12 cellular contexts compared by ENCODE assay signal in genomic region chr1:53593758-53594380, GRCh38.
DNase-seq lines count a peak whose midpoint lies in the region; ATAC-seq, FAIRE-seq and TF ChIP-seq lines count a peak whose summit lies in the region.
"Had no signal": no experiment of that assay in that cellular context is flagged by ENCODE, and none has a peak within 500 bp of the region (broad histone marks: within the 10 kb centered on the region; RNA-seq: fewer than 3 reads in every experiment).

No MANE protein-coding gene starts in this region.

- H4K20me1 ChIP-seq in K562 (replicated peaks; ENCODE audit: control insufficient read depth, insufficient read depth, low read length), result peaks cover 29% of the 10 kb centered on the region
- H4K20me1 ChIP-seq: BLaER1 treated with 17β-estradiol and CSF1 and Interleukin-3, amounts not matched to agents 10 nM and 100 nM had no signal

- in situ Hi-C loops in K562 (cut with MboI), result no loop called here

- no peaks in the 10 kb centered on the region for H3K4me1 Mint-ChIP-seq in activated naive CD8-positive, alpha-beta T cell treated with anti-CD3 and anti-CD28 coated beads for 36 hours
- no peaks in the 10 kb centered on the region for H3K4me1 Mint-ChIP-seq in activated naive CD8-positive, alpha-beta T cell treated with anti-CD3 and anti-CD28 coated beads, Interleukin-2, amount 50 U/mL, for 24 hours
- H3K4me1 Mint-ChIP-seq: memory B cell had no signal

- H3K27ac ChIP-seq in K562 (ENCODE audit: extremely low read depth, low read depth, low read length) (no peak overlapping the region), upper lobe of left lung (no peak overlapping the region)
- H3K27ac ChIP-seq: BLaER1 treated with 17β-estradiol and CSF1 and Interleukin-3, amounts not matched to agents 10 nM and 100 nM had no signal

- no peak overlapping the region for H3K4me3 ChIP-seq in K562
- H3K4me3 ChIP-seq in kidney epithelial cell (ENCODE audit: low read depth, low read length), result no peak overlapping the region
- no peak overlapping the region for H3K4me3 ChIP-seq in upper lobe of left lung
- H3K4me3 ChIP-seq: BLaER1 treated with 17β-estradiol and CSF1 and Interleukin-3, amounts not matched to agents 10 nM and 100 nM had no signal

- no peak overlapping the region for H2AFZ ChIP-seq in K562 (ENCODE audit: low read depth, low read length)

- intact Hi-C loops in K562 (cut with micrococcal nuclease), result loop anchor here (1.0 kb wide), 1 partner anchor 109 kb away; no protein-coding TSS in a partner anchor

- 2% methylated on average over 27 of the region's 27 CpGs for WGBS in K562 (ENCODE audit: insufficient coverage, low coverage, missing lambda C conversion rate)
- 61 to 91% methylated on average over 6 to 25 of the region's 27 CpGs for WGBS in upper lobe of left lung, 2 donors

- CTCF ChIA-PET in K562 (lab: Yijun Ruan, JAX; ENCODE audit: low intra/inter-chr PET ratio), result interaction anchor here (1.8 kb wide), 1 partner anchor 108 kb away, joined by 9 read pairs; no protein-coding TSS in a partner anchor

- POLR2A ChIA-PET in K562 (lab: Yijun Ruan, JAX), result interaction anchor here (2.1 kb wide), 1 partner anchor 11 kb away, joined by 5 read pairs; no protein-coding TSS in a partner anchor

- peaks cover 0 to 11% of the 10 kb centered on the region in 2 experiments; a peak in 2 of 5 replicates for H3K4me1 ChIP-seq in K562 (replicated peaks in 1 of 2; ENCODE audit: control insufficient read depth in 2 of 2, insufficient read depth in 2 of 2, low read length in 2 of 2)
- H3K4me1 ChIP-seq in upper lobe of left lung, result peaks cover 0 to 17% (median 5%) of the 10 kb centered on the region in 4 donors
- H3K4me1 ChIP-seq: BLaER1 treated with 17β-estradiol and CSF1 and Interleukin-3, amounts not matched to agents 10 nM and 100 nM had no signal

- H3K9me3 ChIP-seq in K562 (replicated peaks; ENCODE audit: control insufficient read depth, insufficient read depth, low read depth, low read length), result no peaks in the 10 kb centered on the region
- no peaks in the 10 kb centered on the region for H3K9me3 ChIP-seq in upper lobe of left lung
- H3K9me3 ChIP-seq: BLaER1 treated with 17β-estradiol and CSF1 and Interleukin-3, amounts not matched to agents 10 nM and 100 nM had no signal

- TF ChIP-seq RAD21 in K562 (CRISPR knock-in tag; conservative IDR thresholded peaks at IDR 0.05 in 1 of 2, IDR thresholded peaks at IDR 0.05 in 1 of 2), result peak; percentile 52 to 81; a peak in 3 of 4 replicates

- TF ChIP-seq EP300 in K562 (IDR thresholded peaks at IDR 0.05; ENCODE audit: low read length) (no peak), upper lobe of left lung (IDR thresholded peaks at IDR 0.05) (no peak)

- no peak overlapping the region; the same call in 1 of the 2 replicates for H3K4me2 ChIP-seq in K562 (ENCODE audit: insufficient read depth, low read length)
- H3K4me2 ChIP-seq: BLaER1 treated with 17β-estradiol and CSF1 and Interleukin-3, amounts not matched to agents 10 nM and 100 nM had no signal

- no peaks in the 10 kb centered on the region for H3K79me2 ChIP-seq in K562 (ENCODE audit: control insufficient read depth, insufficient read depth, low read length)

- TF ChIP-seq POLR2A in K562 (conservative IDR thresholded peaks at IDR 0.05) (no peak), upper lobe of left lung (IDR thresholded peaks at IDR 0.05) (no peak)

- H3K27ac Mint-ChIP-seq in activated naive CD8-positive, alpha-beta T cell treated with anti-CD3 and anti-CD28 coated beads for 36 hours, result no peak overlapping the region
- H3K27ac Mint-ChIP-seq in activated naive CD8-positive, alpha-beta T cell treated with anti-CD3 and anti-CD28 coated beads, Interleukin-2, amount 50 U/mL, for 24 hours, result no peak overlapping the region
- H3K27ac Mint-ChIP-seq: memory B cell had no signal

- H3K36me3 Mint-ChIP-seq in activated naive CD8-positive, alpha-beta T cell treated with anti-CD3 and anti-CD28 coated beads for 36 hours, result no peaks in the 10 kb centered on the region
- H3K36me3 Mint-ChIP-seq in activated naive CD8-positive, alpha-beta T cell treated with anti-CD3 and anti-CD28 coated beads, Interleukin-2, amount 50 U/mL, for 24 hours (ENCODE audit: low read depth), result no peaks in the 10 kb centered on the region
- H3K36me3 Mint-ChIP-seq: memory B cell had no signal

- FAIRE-seq in K562 (lab: Jason Lieb, UNC), result peak; percentile 58

- no peak for ATAC-seq in activated naive CD8-positive, alpha-beta T cell treated with anti-CD3 and anti-CD28 coated beads, Interleukin-2, amount 50 U/mL, for 24 hours
- ATAC-seq in K562 (peak; percentile 94), upper lobe of left lung (ENCODE audit: low FRiP score in 2 of 2) (peak in 1 of 2 donors; percentile 75), GM19455 (IDR thresholded peaks at IDR 0.05; ENCODE audit: unreplicated experiment) (no peak)

- peak; percentile 10 for DNase-seq in activated naive CD8-positive, alpha-beta T cell treated with anti-CD3 and anti-CD28 coated beads for 36 hours
- no peak for DNase-seq in activated naive CD8-positive, alpha-beta T cell treated with anti-CD3 and anti-CD28 coated beads, Interleukin-2, amount 50 U/mL, for 24 hours
- DNase-seq in K562 (ENCODE audit: extremely low read depth in 1 of 4, low spot score in 3 of 4) (peak; percentile 62 to 77 (median 72)), kidney epithelial cell (ENCODE audit: low read depth) (no peak), upper lobe of left lung (peak; percentile 70 to 86), SIG-M5 treated with dmso at 0.1 percent for 504 hours (lab: John Stamatoyannopoulos, UW; ENCODE audit: unreplicated experiment) (no peak), superior temporal gyrus (ENCODE audit: extremely low spot score) (no peak)
- DNase-seq: NCI-H2029 treated with DMSO at 0.1 percent for 48 hours; stimulated activated CD4-positive, alpha-beta T cell treated with anti-CD3 and anti-CD28 coated beads, Interleukin-2, amount 100 ng/mL, for 48 hours had no signal

- H3K9me1 ChIP-seq in K562 (ENCODE audit: control insufficient read depth, insufficient read depth, low read length), result no peaks in the 10 kb centered on the region

- H3K27me3 ChIP-seq in K562 (ENCODE audit: control insufficient read depth in 2 of 2, insufficient read depth in 2 of 2, low read length in 2 of 2) (peaks cover 35 to 71% of the 10 kb centered on the region in 2 experiments), kidney epithelial cell (ENCODE audit: control insufficient read depth, insufficient read depth, low read length) (no peaks in the 10 kb centered on the region), upper lobe of left lung (no peaks in the 10 kb centered on the region)
- H3K27me3 ChIP-seq: BLaER1 treated with 17β-estradiol and CSF1 and Interleukin-3, amounts not matched to agents 10 nM and 100 nM had no signal

- no TSS peak for BruUV-seq in K562 (replicated peaks; lab: Mats Ljungman, UMichigan)

- no peaks in the 10 kb centered on the region for H3K36me3 ChIP-seq in K562 (ENCODE audit: control insufficient read depth, insufficient read depth, low read length)
- no peaks in the 10 kb centered on the region for H3K36me3 ChIP-seq in kidney epithelial cell (ENCODE audit: control insufficient read depth, insufficient read depth, low read length)
- no peaks in the 10 kb centered on the region for H3K36me3 ChIP-seq in upper lobe of left lung
- H3K36me3 ChIP-seq: BLaER1 treated with 17β-estradiol and CSF1 and Interleukin-3, amounts not matched to agents 10 nM and 100 nM had no signal

- no peaks in the 10 kb centered on the region for H3K27me3 Mint-ChIP-seq in activated naive CD8-positive, alpha-beta T cell treated with anti-CD3 and anti-CD28 coated beads for 36 hours
- no peaks in the 10 kb centered on the region for H3K27me3 Mint-ChIP-seq in activated naive CD8-positive, alpha-beta T cell treated with anti-CD3 and anti-CD28 coated beads, Interleukin-2, amount 50 U/mL, for 24 hours

- H3K4me3 Mint-ChIP-seq in activated naive CD8-positive, alpha-beta T cell treated with anti-CD3 and anti-CD28 coated beads for 36 hours, result no peak overlapping the region
- no peak overlapping the region for H3K4me3 Mint-ChIP-seq in activated naive CD8-positive, alpha-beta T cell treated with anti-CD3 and anti-CD28 coated beads, Interleukin-2, amount 50 U/mL, for 24 hours
- H3K4me3 Mint-ChIP-seq: memory B cell had no signal

- TF ChIP-seq CTCF in K562 (IDR thresholded peaks at IDR 0.05 in 2 of 3, conservative IDR thresholded peaks at IDR 0.05 in 1 of 3; ENCODE audit: insufficient read depth in 2 of 3, low read depth in 1 of 3, low read length in 3 of 3), result peak; percentile 68 to 87 (median 79)
- peak; percentile 66 for TF ChIP-seq CTCF in kidney epithelial cell (IDR thresholded peaks at IDR 0.05; ENCODE audit: insufficient read depth, low read length, poor library complexity, severe bottlenecking)
- peak in 3 of 6 experiments; percentile 67 to 81 (median 77) for TF ChIP-seq CTCF in upper lobe of left lung (IDR thresholded peaks at IDR 0.05)

- H3K9ac ChIP-seq in K562 (ENCODE audit: insufficient read depth in 1 of 2, low read depth in 2 of 2, low read length in 2 of 2), result no peak overlapping the region
- H3K9ac ChIP-seq: BLaER1 treated with 17β-estradiol and CSF1 and Interleukin-3, amounts not matched to agents 10 nM and 100 nM had no signal

- no peaks in the 10 kb centered on the region for H3K9me3 Mint-ChIP-seq in activated naive CD8-positive, alpha-beta T cell treated with anti-CD3 and anti-CD28 coated beads for 36 hours
- no peaks in the 10 kb centered on the region for H3K9me3 Mint-ChIP-seq in activated naive CD8-positive, alpha-beta T cell treated with anti-CD3 and anti-CD28 coated beads, Interleukin-2, amount 50 U/mL, for 24 hours
- H3K9me3 Mint-ChIP-seq: memory B cell had no signal

TF ChIP-seq in K562, 482 proteins besides CTCF, POLR2A, EP300 and RAD21 (continues in another document):
- 0 out of 2 replicates have a peak, but pooled peaks have one; percentile 10 for TF ChIP-seq CXXC5 (CRISPR knock-in tag; IDR thresholded peaks at IDR 0.05)
- TF ChIP-seq NRF1 (conservative IDR thresholded peaks at IDR 0.05 in 1 of 2, IDR thresholded peaks at IDR 0.05 in 1 of 2), result peak; percentile 60 to 63
- TF ChIP-seq, protein P1, sequence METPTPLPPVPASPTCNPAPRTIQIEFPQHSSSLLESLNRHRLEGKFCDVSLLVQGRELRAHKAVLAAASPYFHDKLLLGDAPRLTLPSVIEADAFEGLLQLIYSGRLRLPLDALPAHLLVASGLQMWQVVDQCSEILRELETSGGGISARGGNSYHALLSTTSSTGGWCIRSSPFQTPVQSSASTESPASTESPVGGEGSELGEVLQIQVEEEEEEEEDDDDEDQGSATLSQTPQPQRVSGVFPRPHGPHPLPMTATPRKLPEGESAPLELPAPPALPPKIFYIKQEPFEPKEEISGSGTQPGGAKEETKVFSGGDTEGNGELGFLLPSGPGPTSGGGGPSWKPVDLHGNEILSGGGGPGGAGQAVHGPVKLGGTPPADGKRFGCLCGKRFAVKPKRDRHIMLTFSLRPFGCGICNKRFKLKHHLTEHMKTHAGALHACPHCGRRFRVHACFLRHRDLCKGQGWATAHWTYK (CRISPR knock-in tag; IDR thresholded peaks at IDR 0.05), result no peak
- TF ChIP-seq ZNF764 (CRISPR knock-in tag; IDR thresholded peaks at IDR 0.05; ENCODE audit: low read depth), result peak; percentile 96
- TF ChIP-seq MAFG (tag; conservative IDR thresholded peaks at IDR 0.05), result no peak
- TF ChIP-seq BHLHE40 (IDR thresholded peaks at IDR 0.05; ENCODE audit: low read length), result peak; percentile 53
- TF ChIP-seq ZNF165 (CRISPR knock-in tag; IDR thresholded peaks at IDR 0.05; ENCODE audit: borderline replicate concordance), result no peak
- no peak for TF ChIP-seq MAZ (CRISPR knock-in tag; conservative IDR thresholded peaks at IDR 0.05 in 1 of 2, IDR thresholded peaks at IDR 0.05 in 1 of 2)

Comparison
In these comparisons a context has a peak if more than half of its experiments do, and no peak if none do; other contexts are left out.
1. DNase-seq: peak in activated naive CD8-positive, alpha-beta T cell treated with anti-CD3 and anti-CD28 coated beads for 36 hours (single experiment), K562 (4 of 4) and upper lobe of left lung (2 of 2); none in activated naive CD8-positive, alpha-beta T cell treated with anti-CD3 and anti-CD28 coated beads, Interleukin-2, amount 50 U/mL, for 24 hours (single experiment), kidney epithelial cell (single experiment), SIG-M5 treated with dmso at 0.1 percent for 504 hours (single experiment) and superior temporal gyrus (single experiment).